9 cellular contexts compared by ENCODE assay signal in genomic region chr9:19028835-19029451, GRCh38. TPM values are rescaled to one million over a fixed set of nuclear protein-coding genes. Genes with fewer than 3 reads are reported as not detected.
DNase-seq lines count a peak whose midpoint lies in the region; ATAC-seq and TF ChIP-seq lines count a peak whose summit lies in the region.
"Had no signal": no experiment of that assay in that cellular context is flagged by ENCODE, and none has a peak within 500 bp of the region (broad histone marks: within the 10 kb centered on the region; RNA-seq: fewer than 3 reads in every experiment).

No MANE protein-coding gene starts in this region.

- TF ChIP-seq CTCF in LNCAP (IDR thresholded peaks at IDR 0.05) (peak; percentile 71), Peyer's patch (IDR thresholded peaks at IDR 0.05) (peak; percentile 48 to 79 (median 68)), thyroid gland (IDR thresholded peaks at IDR 0.05) (peak; percentile 42 to 76 (median 62))

- DNase-seq in DMS79 treated with DMSO at 0.1 percent for 48 hours (lab: John Stamatoyannopoulos, UW) (peak; percentile 78), DMS79 (lab: John Stamatoyannopoulos, UW) (no peak), Peyer's patch (peak in 1 of 3 donors; percentile 77), kidney glomerular epithelial cell (lab: John Stamatoyannopoulos, UW) (peak; percentile 55), thyroid gland (peak; percentile 28 to 31)
- DNase-seq in central memory CD4-positive, alpha-beta T cell = peak; percentile 9
- DNase-seq: activated naive CD8-positive, alpha-beta T cell treated with anti-CD3 and anti-CD28 coated beads, Interleukin-2, amount 10 ng/mL, durations not matched to agents 7 days and 5 days had no signal

- ATAC-seq in GM21723 (IDR thresholded peaks at IDR 0.05; ENCODE audit: unreplicated experiment) = peak; percentile 64

- H3K4me1 ChIP-seq in Peyer's patch (no peaks in the 10 kb centered on the region), thyroid gland (no peaks in the 10 kb centered on the region)

- H3K27ac ChIP-seq in Peyer's patch = no peak overlapping the region
- H3K27ac ChIP-seq in thyroid gland = no peak overlapping the region

- H3K27me3 ChIP-seq in Peyer's patch (no peaks in the 10 kb centered on the region), thyroid gland (no peaks in the 10 kb centered on the region)

- 29 to 33% methylated on average over 8 of the region's 8 CpGs for WGBS in thyroid gland, 2 donors

- TF ChIP-seq POLR2A in Peyer's patch (IDR thresholded peaks at IDR 0.05) (no peak), thyroid gland (IDR thresholded peaks at IDR 0.05) (no peak)

- H3K36me3 ChIP-seq in Peyer's patch = no peaks in the 10 kb centered on the region
- H3K36me3 ChIP-seq in thyroid gland = no peaks in the 10 kb centered on the region

- H3K4me3 ChIP-seq in Peyer's patch = no peak overlapping the region
- H3K4me3 ChIP-seq in thyroid gland (replicated peaks in 1 of 3) = no peak overlapping the region

- intact Hi-C loops in thyroid gland (cut with DNase I) = loop anchor here (10.0 kb wide), 1 partner anchor 1224 kb away; no protein-coding TSS in a partner anchor

- H3K9me3 ChIP-seq in Peyer's patch = no peaks in the 10 kb centered on the region
- H3K9me3 ChIP-seq in thyroid gland = no peaks in the 10 kb centered on the region

RNA-seq across cellular contexts. Expression of gene SAXO1, which starts 4.1 kb away (rescaled TPM):
- total RNA-seq in Peyer's patch = not detected
- total RNA-seq in thyroid gland = under 1 TPM in 1 of 4 donors, not detected in 3; 0.54 TPM

RNA-seq across cellular contexts. Expression of gene RRAGA, which starts 20.3 kb away (rescaled TPM):
- 10 to 100 TPM; 20.6 to 35.3 (median 28.7) TPM for total RNA-seq in Peyer's patch
- 10 to 100 TPM; 59.8 to 69.2 (median 61.1) TPM for total RNA-seq in thyroid gland
